In genomic region chr1:110339427-110340206, GRCh38 we compare ENCODE assay signal across 8 cellular contexts. TPM values are rescaled to one million over a fixed set of nuclear protein-coding genes. Genes with fewer than 3 reads are reported as not detected.
DNase-seq lines count a peak whose midpoint lies in the region; ATAC-seq and TF ChIP-seq lines count a peak whose summit lies in the region.

No MANE protein-coding gene starts in this region.

- no peak overlapping the region for H3K27ac Mint-ChIP-seq in activated CD8-positive, alpha-beta T cell treated with anti-CD3 and anti-CD28 coated beads for 36 hours
- no peak overlapping the region for H3K27ac Mint-ChIP-seq in naive thymus-derived CD4-positive, alpha-beta T cell

- peaks cover 0 to 20% (median 3%) of the 10 kb centered on the region in 3 experiments for H3K36me3 ChIP-seq in naive thymus-derived CD4-positive, alpha-beta T cell (ENCODE audit: control insufficient read depth in 2 of 3, insufficient read depth in 3 of 3, low read length in 3 of 3)

- POLR2A ChIA-PET in activated CD8-positive, alpha-beta T cell treated with anti-CD3 and anti-CD28 coated beads for 36 hours (lab: Charles Lee): interaction anchor here (0.6 to 5.0 kb wide), 18 partner anchors 9 to 1239 kb away, joined by 3 to 64 read pairs (median 4); partner anchors contain the start of genes KCNC4 and LAMTOR5
- POLR2A ChIA-PET in naive thymus-derived CD4-positive, alpha-beta T cell (lab: Charles Lee): interaction anchor here (0.7 to 5.8 kb wide), 14 partner anchors 9 to 1679 kb away, joined by 3 to 118 read pairs (median 8); partner anchors contain the start of genes AHCYL1, ATP5PB, HENMT1 and KCNC4

- H3K4me1 Mint-ChIP-seq in activated CD8-positive, alpha-beta T cell treated with anti-CD3 and anti-CD28 coated beads for 36 hours (ENCODE audit: low read depth): peaks cover 56% of the 10 kb centered on the region
- H3K4me1 Mint-ChIP-seq in naive thymus-derived CD4-positive, alpha-beta T cell: peaks cover 38 to 71% (median 67%) of the 10 kb centered on the region in 7 donors

- TF ChIP-seq POLR2A in NB4 (IDR thresholded peaks at IDR 0.05; ENCODE audit: extremely low read depth, insufficient read length): peak; percentile 91

- peak; percentile 67 for DNase-seq in Right ventricle myocardium superior
- no peak for DNase-seq in Right ventricle myocardium inferior (ENCODE audit: missing footprints)
- peak; percentile 60 for DNase-seq in NB4 (ENCODE audit: low read depth)
- DNase-seq in activated CD8-positive, alpha-beta T cell treated with anti-CD3 and anti-CD28 coated beads for 36 hours: peak; percentile 85
- peak; percentile 51 for DNase-seq in epithelial cell of proximal tubule (ENCODE audit: low read depth)
- DNase-seq in naive thymus-derived CD4-positive, alpha-beta T cell: peak in 2 of 9 donors; percentile 60 to 70
- peak in 18 of 49 donors; percentile 52 to 74 (median 68) for DNase-seq in substantia nigra (lab: John Stamatoyannopoulos, UW)

- TF ChIP-seq CTCF in NB4 (IDR thresholded peaks at IDR 0.05; ENCODE audit: low read depth, low read length) (no peak), epithelial cell of proximal tubule (conservative IDR thresholded peaks at IDR 0.05; ENCODE audit: low read depth, low read length) (peak; percentile 43)
- TF ChIP-seq CTCF in activated CD8-positive, alpha-beta T cell treated with anti-CD3 and anti-CD28 coated beads for 36 hours (IDR thresholded peaks at IDR 0.05): no peak

- H3K9me3 ChIP-seq in naive thymus-derived CD4-positive, alpha-beta T cell (ENCODE audit: control insufficient read depth in 2 of 3, low read length in 3 of 3): no peaks in the 10 kb centered on the region

- intact Hi-C loops in Right ventricle myocardium superior (cut with DNase I): loop anchor here (5.0 kb wide), 1 partner anchor 68 kb away; the partner anchor contains the start of gene LAMTOR5
- intact Hi-C loops in Right ventricle myocardium inferior (cut with DNase I): loop anchor here (1.0 kb wide), 1 partner anchor 68 kb away; the partner anchor contains the start of gene LAMTOR5
- intact Hi-C loops in activated CD8-positive, alpha-beta T cell treated with anti-CD3 and anti-CD28 coated beads for 36 hours (cut with micrococcal nuclease): loop anchor here (2.0 kb wide), 1 partner anchor 67 kb away; the partner anchor contains the start of gene LAMTOR5
- intact Hi-C loops in naive thymus-derived CD4-positive, alpha-beta T cell (cut with micrococcal nuclease): loop anchor here (1.0 to 10.0 kb wide), 20 partner anchors 121 to 1781 kb away; partner anchors contain the start of genes AHCYL1 (in 1 of the 2), ATP5PB (in 1 of the 2), CEPT1 (in 1 of the 2) and CLCC1 (in 1 of the 2)

- peaks cover 45 to 46% of the 10 kb centered on the region in 2 donors for H3K4me1 ChIP-seq in naive thymus-derived CD4-positive, alpha-beta T cell (ENCODE audit: control insufficient read depth in 2 of 2, insufficient read depth in 2 of 2, low read length in 2 of 2)

- H3K27me3 ChIP-seq in naive thymus-derived CD4-positive, alpha-beta T cell (ENCODE audit: control insufficient read depth in 2 of 2, insufficient read depth in 2 of 2, low read length in 2 of 2): no peaks in the 10 kb centered on the region

- peak overlapping the region; percentile 96 for H3K27ac ChIP-seq in naive thymus-derived CD4-positive, alpha-beta T cell (ENCODE audit: low read depth, low read length)
- H3K27ac ChIP-seq in substantia nigra (ENCODE audit: low read depth, low read length, poor library complexity, severe bottlenecking): peak overlapping the region; percentile 89

- ATAC-seq in Right ventricle myocardium superior (ENCODE audit: poor library complexity) (no peak), Right ventricle myocardium inferior (no peak), GM19463 (IDR thresholded peaks at IDR 0.05; ENCODE audit: unreplicated experiment) (no peak)
- peak; percentile 3 for ATAC-seq in activated CD8-positive, alpha-beta T cell treated with anti-CD3 and anti-CD28 coated beads for 36 hours
- no peak for ATAC-seq in naive thymus-derived CD4-positive, alpha-beta T cell

- no peaks in the 10 kb centered on the region for H3K9me3 Mint-ChIP-seq in activated CD8-positive, alpha-beta T cell treated with anti-CD3 and anti-CD28 coated beads for 36 hours
- no peaks in the 10 kb centered on the region for H3K9me3 Mint-ChIP-seq in naive thymus-derived CD4-positive, alpha-beta T cell

- CTCF ChIA-PET in activated CD8-positive, alpha-beta T cell treated with anti-CD3 and anti-CD28 coated beads for 36 hours (lab: Charles Lee): interaction anchor here (0.6 to 12.3 kb wide), 15 partner anchors 9 to 913 kb away, joined by 3 to 153 read pairs (median 6); partner anchors contain the start of genes KCNC4, PSMA5 and STRIP1
- CTCF ChIA-PET in naive thymus-derived CD4-positive, alpha-beta T cell (lab: Charles Lee): interaction anchor here (0.6 to 3.8 kb wide), 7 partner anchors 9 to 154 kb away, joined by 3 to 36 read pairs (median 5); partner anchors contain the start of genes KCNC4 and LAMTOR5

- peaks cover 46% of the 10 kb centered on the region for H3K36me3 Mint-ChIP-seq in activated CD8-positive, alpha-beta T cell treated with anti-CD3 and anti-CD28 coated beads for 36 hours (ENCODE audit: low read depth)
- peaks cover 0 to 37% (median 22%) of the 10 kb centered on the region in 5 donors for H3K36me3 Mint-ChIP-seq in naive thymus-derived CD4-positive, alpha-beta T cell

- no peaks in the 10 kb centered on the region for H3K27me3 Mint-ChIP-seq in activated CD8-positive, alpha-beta T cell treated with anti-CD3 and anti-CD28 coated beads for 36 hours
- peaks cover 0 to 2% (median 0%) of the 10 kb centered on the region in 5 donors for H3K27me3 Mint-ChIP-seq in naive thymus-derived CD4-positive, alpha-beta T cell

- no peak overlapping the region for H3K4me3 Mint-ChIP-seq in activated CD8-positive, alpha-beta T cell treated with anti-CD3 and anti-CD28 coated beads for 36 hours
- no peak overlapping the region for H3K4me3 Mint-ChIP-seq in naive thymus-derived CD4-positive, alpha-beta T cell

- H3K4me3 ChIP-seq in NB4 (ENCODE audit: low read depth, low read length) (peak overlapping the region; percentile 81), epithelial cell of proximal tubule (ENCODE audit: low read depth, low read length) (peak overlapping the region; percentile 95)
- peak overlapping the region; percentile 94 for H3K4me3 ChIP-seq in naive thymus-derived CD4-positive, alpha-beta T cell (ENCODE audit: low read length)

RNA-seq across cellular contexts. Expression of gene RBM15, which starts 0.4 kb away (rescaled TPM):
- total RNA-seq in Right ventricle myocardium superior (13.9 TPM), Right ventricle myocardium inferior (14.7 TPM), epithelial cell of proximal tubule (19.9 and 24.2 TPM in 2 replicates)
- 10 to 100 TPM; 70.8 to 72.5 TPM for total RNA-seq in activated CD8-positive, alpha-beta T cell treated with anti-CD3 and anti-CD28 coated beads for 36 hours
- total RNA-seq in naive thymus-derived CD4-positive, alpha-beta T cell: 10 to 100 TPM; 36.4 to 58.6 (median 46.3) TPM
- 10 to 100 TPM in 1 of 2 donors, 1 to 10 TPM in 1; 7.1 to 15.5 TPM for polyA plus RNA-seq in naive thymus-derived CD4-positive, alpha-beta T cell

RNA-seq across cellular contexts. Expression of gene SLC16A4, which starts 51.2 kb away (rescaled TPM):
- total RNA-seq in Right ventricle myocardium superior: 3.4 TPM
- 2.6 TPM for total RNA-seq in Right ventricle myocardium inferior
- under 1 TPM; 0.27 to 0.51 TPM for total RNA-seq in activated CD8-positive, alpha-beta T cell treated with anti-CD3 and anti-CD28 coated beads for 36 hours
- 9.2 and 12.4 TPM in 2 replicates for total RNA-seq in epithelial cell of proximal tubule
- total RNA-seq in naive thymus-derived CD4-positive, alpha-beta T cell: under 1 TPM; 0.19 to 0.76 (median 0.32) TPM
- under 1 TPM; 0.24 to 0.93 TPM for polyA plus RNA-seq in naive thymus-derived CD4-positive, alpha-beta T cell
